In the genomic region with DNA sequence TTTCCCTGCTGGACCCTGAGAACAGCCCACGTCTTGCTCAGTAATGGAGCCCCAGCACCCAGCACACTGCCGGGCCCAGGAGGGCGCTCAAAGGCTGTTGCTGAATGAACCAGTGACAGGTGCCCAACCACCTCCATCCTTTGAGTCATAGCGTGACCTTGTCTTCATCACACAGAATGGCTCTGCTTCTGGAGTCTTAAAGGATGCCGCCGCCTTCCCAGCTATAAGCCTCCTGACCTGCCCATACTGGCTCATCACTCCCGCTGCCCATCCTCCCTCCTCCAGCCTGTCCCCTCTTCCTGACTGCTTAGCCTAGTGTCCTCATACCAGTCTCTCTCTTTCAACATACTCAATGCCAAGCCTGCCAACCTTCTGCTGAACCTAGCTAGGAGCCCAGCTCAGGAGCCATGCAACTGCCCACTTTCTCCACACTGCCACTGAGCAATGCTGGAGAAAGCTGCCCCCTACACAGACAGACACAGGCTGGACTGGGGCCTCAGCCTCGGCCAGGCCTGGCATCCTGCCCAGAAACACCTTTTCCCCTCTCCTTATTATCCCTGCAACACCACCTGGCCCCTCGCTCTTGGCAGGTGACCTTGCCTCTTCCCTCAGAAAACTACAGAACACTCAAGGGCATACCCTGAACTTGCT, we compare ENCODE assay signal across 14 cellular contexts. TPM values are rescaled to one million over a fixed set of nuclear protein-coding genes. Genes with fewer than 3 reads are reported as not detected.
DNase-seq lines count a peak whose midpoint lies in the region; ATAC-seq and TF ChIP-seq lines count a peak whose summit lies in the region.
"Had no signal": no experiment of that assay in that cellular context is flagged by ENCODE, and none has a peak within 500 bp of the region (broad histone marks: within the 10 kb centered on the region; RNA-seq: fewer than 3 reads in every experiment).

No MANE protein-coding gene starts in this region.

- intact Hi-C loops in esophagus squamous epithelium (cut with DNase I) = no loop called here

- WGBS in esophagus squamous epithelium, 2 donors = 80 to 81% methylated on average over 6 to 9 of the region's 9 CpGs

- peak overlapping the region in 3 of 4 donors; percentile 83 to 90 (median 87) for H3K27ac ChIP-seq in esophagus squamous epithelium
- H3K27ac ChIP-seq: cardiac muscle cell, psoas muscle, SJCRH30 had no signal

- no peak for ATAC-seq in GM18870 (IDR thresholded peaks at IDR 0.05; ENCODE audit: unreplicated experiment)
- ATAC-seq: effector memory CD8-positive, alpha-beta T cell had no signal

- H3K4me3 ChIP-seq in GM12864 (ENCODE audit: low read depth, low read length) (no peak overlapping the region), esophagus squamous epithelium (no peak overlapping the region)
- H3K4me3 ChIP-seq: cardiac muscle cell, psoas muscle, SJCRH30 had no signal

- peaks cover 0 to 11% (median 0%) of the 10 kb centered on the region in 3 donors for H3K36me3 ChIP-seq in esophagus squamous epithelium
- H3K36me3 ChIP-seq: cardiac muscle cell, SJCRH30 had no signal

- TF ChIP-seq CTCF in GM12864 (IDR thresholded peaks at IDR 0.05; ENCODE audit: low read depth, low read length, missing control alignments) (peak; percentile 12), esophagus squamous epithelium (IDR thresholded peaks at IDR 0.05) (no peak)

- no peaks in the 10 kb centered on the region for H3K27me3 ChIP-seq in esophagus squamous epithelium
- H3K27me3 ChIP-seq: cardiac muscle cell, SJCRH30 had no signal

- peaks cover 21 to 39% (median 29%) of the 10 kb centered on the region in 3 donors for H3K4me1 ChIP-seq in esophagus squamous epithelium
- H3K4me1 ChIP-seq: psoas muscle had no signal

- no peaks in the 10 kb centered on the region for H3K9me3 ChIP-seq in esophagus squamous epithelium
- H3K9me3 ChIP-seq: psoas muscle, SJCRH30 had no signal

- DNase-seq in COR-L47 (lab: John Stamatoyannopoulos, UW) (peak; percentile 55), GM12864 (ENCODE audit: low read depth) (no peak), NCI-H510A (lab: John Stamatoyannopoulos, UW) (peak; percentile 56), esophagus squamous epithelium (lab: John Stamatoyannopoulos, UW) (no peak), NCI-H446 (lab: John Stamatoyannopoulos, UW) (no peak), HuH-7 (ENCODE audit: low spot score) (no peak)
- DNase-seq: activated CD4-positive, alpha-beta T cell treated with anti-CD3 and anti-CD28 coated beads for 48 hours; effector memory CD8-positive, alpha-beta T cell; naive B cell; NCI-H187; psoas muscle had no signal

- no peak for TF ChIP-seq POLR2A in esophagus squamous epithelium (IDR thresholded peaks at IDR 0.05)

RNA-seq across cellular contexts. Expression of a gene that starts 14.1 kb away (rescaled TPM):
- 10 to 100 TPM; 16.4 to 60.9 (median 48.8) TPM for total RNA-seq in esophagus squamous epithelium

Comparison
In these comparisons a context has a peak if more than half of its experiments do, and no peak if none do; other contexts are left out.
1. DNase-seq: peak in COR-L47 (single experiment) and NCI-H510A (single experiment); none in GM12864 (single experiment), esophagus squamous epithelium (single experiment), NCI-H446 (0 of 2) and HuH-7 (single experiment).